10 cellular contexts compared by ENCODE assay signal in the genomic region with DNA sequence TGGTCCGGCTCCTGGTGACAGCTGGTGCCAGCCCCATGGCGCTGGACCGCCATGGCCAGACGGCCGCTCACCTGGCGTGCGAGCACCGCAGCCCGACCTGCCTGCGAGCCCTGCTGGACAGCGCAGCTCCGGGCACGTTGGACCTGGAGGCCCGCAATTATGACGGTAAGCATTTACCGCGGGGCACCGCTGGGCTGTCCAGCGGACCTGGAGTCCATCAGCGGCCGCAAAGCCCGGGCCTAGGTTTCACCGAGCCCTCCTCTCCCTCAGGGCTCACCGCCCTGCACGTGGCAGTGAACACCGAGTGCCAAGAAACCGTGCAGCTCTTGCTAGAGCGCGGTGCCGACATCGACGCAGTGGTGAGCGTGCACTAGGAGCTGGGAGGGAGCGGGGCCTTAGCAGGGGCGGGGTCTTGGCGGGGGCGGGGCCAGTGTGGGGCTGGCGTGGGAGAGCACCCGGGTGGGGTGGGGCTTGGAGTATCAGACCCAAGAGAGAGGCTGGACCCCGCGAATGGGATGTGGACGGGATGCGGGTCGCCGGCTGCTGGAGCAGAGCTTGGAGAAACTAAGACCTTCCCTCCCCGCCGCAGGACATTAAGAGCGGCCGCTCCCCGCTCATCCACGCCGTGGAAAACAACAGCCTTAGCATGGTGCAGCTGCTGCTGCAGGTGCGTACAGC. TPM values are rescaled to one million over a fixed set of nuclear protein-coding genes. Genes with fewer than 3 reads are reported as not detected.
DNase-seq lines count a peak whose midpoint lies in the region; ATAC-seq, FAIRE-seq and TF ChIP-seq lines count a peak whose summit lies in the region.
"Had no signal": no experiment of that assay in that cellular context is flagged by ENCODE, and none has a peak within 500 bp of the region (broad histone marks: within the 10 kb centered on the region; RNA-seq: fewer than 3 reads in every experiment).

No MANE protein-coding gene starts in this region.

- H3K27me3 ChIP-seq in BLaER1 treated with 17β-estradiol and CSF1 and Interleukin-3, amounts not matched to agents 10 nM and 100 nM, result no peaks in the 10 kb centered on the region
- no peaks in the 10 kb centered on the region for H3K27me3 ChIP-seq in K562 (ENCODE audit: control insufficient read depth in 2 of 2, insufficient read depth in 2 of 2, low read length in 2 of 2)
- peaks cover 27% of the 10 kb centered on the region for H3K27me3 ChIP-seq in iPS DF 6.9 (ENCODE audit: control insufficient read depth, insufficient read depth, low read length)

- no peak for ATAC-seq in K562
- no peak for ATAC-seq in GM21423 (IDR thresholded peaks at IDR 0.05; ENCODE audit: unreplicated experiment)
- ATAC-seq in GM19455 (IDR thresholded peaks at IDR 0.05; ENCODE audit: unreplicated experiment), result no peak

- peaks cover 15 to 83% (median 64%) of the 10 kb centered on the region in 11 experiments for H3K36me3 ChIP-seq in BLaER1 treated with 17β-estradiol and CSF1 and Interleukin-3, amounts not matched to agents 10 nM and 100 nM
- H3K36me3 ChIP-seq in K562 (ENCODE audit: control insufficient read depth, insufficient read depth, low read length) (no peaks in the 10 kb centered on the region), iPS DF 6.9 (ENCODE audit: control insufficient read depth, insufficient read depth, low read length) (no peaks in the 10 kb centered on the region)

- DNase-seq in K562 (ENCODE audit: extremely low read depth in 1 of 4, low spot score in 3 of 4), result peak in 3 of 4 experiments; percentile 55 to 70 (median 69)
- DNase-seq in iPS DF 6.9 (ENCODE audit: low read depth, low spot score), result no peak
- DNase-seq in posterior vena cava (ENCODE audit: low spot score), result peak; percentile 95
- DNase-seq in KG1 (lab: John Stamatoyannopoulos, UW), result no peak
- no peak for DNase-seq in activated CD4-positive, alpha-beta T cell treated with anti-CD3 and anti-CD28 coated beads for 4 hours
- DNase-seq: T-helper 9 cell had no signal

- TF ChIP-seq RAD21 in K562 (CRISPR knock-in tag; conservative IDR thresholded peaks at IDR 0.05 in 1 of 2, IDR thresholded peaks at IDR 0.05 in 1 of 2), result no peak

- intact Hi-C loops in K562 (cut with micrococcal nuclease) (no loop called here), posterior vena cava (cut with DNase I) (no loop called here)

- no peak for TF ChIP-seq CTCF in K562 (IDR thresholded peaks at IDR 0.05 in 2 of 3, conservative IDR thresholded peaks at IDR 0.05 in 1 of 3; ENCODE audit: insufficient read depth in 2 of 3, low read depth in 1 of 3, low read length in 3 of 3)

- peaks cover 81 to 92% (median 91%) of the 10 kb centered on the region in 10 experiments for H3K4me1 ChIP-seq in BLaER1 treated with 17β-estradiol and CSF1 and Interleukin-3, amounts not matched to agents 10 nM and 100 nM
- H3K4me1 ChIP-seq in K562 (replicated peaks in 1 of 2; ENCODE audit: control insufficient read depth in 2 of 2, insufficient read depth in 2 of 2, low read length in 2 of 2), result peaks cover 22 to 52% of the 10 kb centered on the region in 2 experiments
- peaks cover 6% of the 10 kb centered on the region; the same call in 1 of the 2 replicates for H3K4me1 ChIP-seq in iPS DF 6.9 (ENCODE audit: control insufficient read depth, insufficient read depth, low read length)

- CTCF ChIA-PET in K562 (lab: Yijun Ruan, JAX; ENCODE audit: low intra/inter-chr PET ratio), result no interaction called here

- in situ Hi-C loops in K562 (cut with MboI), result no loop called here

- H2AFZ ChIP-seq in K562 (ENCODE audit: low read depth, low read length), result no peak overlapping the region

- no peaks in the 10 kb centered on the region for H3K79me2 ChIP-seq in K562 (ENCODE audit: control insufficient read depth, insufficient read depth, low read length)

- H3K9ac ChIP-seq in BLaER1 treated with 17β-estradiol and CSF1 and Interleukin-3, amounts not matched to agents 10 nM and 100 nM, result peak overlapping the region in 10 of 11 experiments; percentile 17 to 100 (median 88); a peak in 12 of 22 replicates
- H3K9ac ChIP-seq in K562 (ENCODE audit: insufficient read depth in 1 of 2, low read depth in 2 of 2, low read length in 2 of 2), result peak overlapping the region in 1 of 2 experiments; percentile 69; a peak in 2 of 4 replicates

- TF ChIP-seq POLR2A in K562 (conservative IDR thresholded peaks at IDR 0.05), result no peak

- H3K9me1 ChIP-seq in K562 (ENCODE audit: control insufficient read depth, insufficient read depth, low read length), result no peaks in the 10 kb centered on the region

- no peak for TF ChIP-seq EP300 in K562 (IDR thresholded peaks at IDR 0.05; ENCODE audit: low read length)

- peak overlapping the region in 3 of 10 experiments; percentile 21 to 99 (median 98); a peak in 3 of 20 replicates for H3K4me3 ChIP-seq in BLaER1 treated with 17β-estradiol and CSF1 and Interleukin-3, amounts not matched to agents 10 nM and 100 nM
- H3K4me3 ChIP-seq in K562, result no peak overlapping the region
- peak overlapping the region; percentile 43; the same call in 1 of the 2 replicates for H3K4me3 ChIP-seq in iPS DF 6.9 (ENCODE audit: low read length)

- H3K4me2 ChIP-seq in BLaER1 treated with 17β-estradiol and CSF1 and Interleukin-3, amounts not matched to agents 10 nM and 100 nM, result peak overlapping the region; percentile 85 to 100 (median 99)
- no peak overlapping the region for H3K4me2 ChIP-seq in K562 (ENCODE audit: insufficient read depth, low read length)

- POLR2A ChIA-PET in K562 (lab: Yijun Ruan, JAX), result interaction anchor here (0.7 to 1.0 kb wide), 2 partner anchors 17 to 34 kb away, joined by 3 to 5 read pairs; no protein-coding TSS in a partner anchor

- WGBS in K562 (ENCODE audit: insufficient coverage, low coverage, missing lambda C conversion rate), result 82% methylated on average over 34 of the region's 53 CpGs
- WGBS in iPS DF 6.9 (ENCODE audit: insufficient coverage, insufficient read length), result no CpG with 5 or more reads among the region's 53 CpGs

- H3K27ac ChIP-seq in BLaER1 treated with 17β-estradiol and CSF1 and Interleukin-3, amounts not matched to agents 10 nM and 100 nM, result peak overlapping the region; percentile 22 to 100 (median 96); a peak in 17 of 22 replicates
- H3K27ac ChIP-seq in K562 (ENCODE audit: extremely low read depth, low read depth, low read length) (no peak overlapping the region), iPS DF 6.9 (ENCODE audit: low read length) (no peak overlapping the region)

- no peak for FAIRE-seq in K562 (lab: Jason Lieb, UNC)

- BruUV-seq in K562 (replicated peaks; lab: Mats Ljungman, UMichigan), result no TSS peak

- H3K9me3 ChIP-seq in BLaER1 treated with 17β-estradiol and CSF1 and Interleukin-3, amounts not matched to agents 10 nM and 100 nM (replicated peaks in 1 of 11), result no peaks in the 10 kb centered on the region
- H3K9me3 ChIP-seq in K562 (replicated peaks; ENCODE audit: control insufficient read depth, insufficient read depth, low read depth, low read length) (no peaks in the 10 kb centered on the region), iPS DF 6.9 (ENCODE audit: control insufficient read depth, insufficient read depth, low read length) (no peaks in the 10 kb centered on the region)

- peaks cover 0 to 29% (median 0%) of the 10 kb centered on the region in 11 experiments; a peak in 7 of 22 replicates for H4K20me1 ChIP-seq in BLaER1 treated with 17β-estradiol and CSF1 and Interleukin-3, amounts not matched to agents 10 nM and 100 nM
- H4K20me1 ChIP-seq in K562 (replicated peaks; ENCODE audit: control insufficient read depth, insufficient read depth, low read length), result no peaks in the 10 kb centered on the region

RNA-seq across cellular contexts. Expression of a gene that starts 8.7 kb away (rescaled TPM):
- 3.7 and 11.5 TPM in 2 replicates for total RNA-seq in K562 (2011; cell fraction: chromatin; rRNA removed; ENCODE audit: low replicate concordance)
- total RNA-seq in K562 (2011; cell fraction: nucleolus; rRNA removed), result 6.4 and 6.8 TPM in 2 replicates
- total RNA-seq in K562 (2011; cell fraction: nucleoplasm; rRNA removed), result 2.5 and 7.1 TPM in 2 replicates
- 1.1 TPM in 2 replicates for total RNA-seq in K562 (2014; rRNA removed)
- total RNA-seq in K562 (2014; rRNA removed; fragmentation: Illumina TruSeq; extraction: Trizol), result 0.07 TPM in 1 of 2 replicates, not detected in the other
- 0.33 and 0.72 TPM in 2 replicates for total RNA-seq in K562 (2015; rRNA removed; fragmentation: Illumina TruSeq; extraction: Trizol)
- total RNA-seq in K562 (2021), result 1.9 and 2.4 TPM in 2 replicates
- polyA plus RNA-seq in K562 (2011; rRNA removed), result 0.28 and 1.2 TPM in 2 replicates
- polyA plus RNA-seq in K562 (2011; cell fraction: cytosol; rRNA removed), result 0.43 and 2.4 TPM in 2 replicates
- polyA plus RNA-seq in K562 (2011; cell fraction: nucleus; rRNA removed), result 5.5 and 6.5 TPM in 2 replicates
- polyA plus RNA-seq in K562 (2012), result 2.5 and 9.1 TPM in 2 replicates
- 0.67 and 0.93 TPM in 2 replicates for polyA plus RNA-seq in K562 (2014; fragmentation: Illumina TruSeq; extraction: Trizol)
- polyA plus RNA-seq in K562 (2014; fragmentation: Nextera tagmentation; extraction: Ambion mirVana), result under 1 TPM in 1 of 2 experiments, not detected in 1; 0.03 TPM
- polyA plus RNA-seq in K562 (2014; rRNA removed), result 0.97 and 2.4 TPM in 2 replicates
- 0.21 TPM in 1 of 2 replicates, not detected in the other for polyA minus RNA-seq in K562 (2011; rRNA and poly(A)+ RNA removed)
- polyA minus RNA-seq in K562 (2011; cell fraction: cytosol; rRNA and poly(A)+ RNA removed), result 2.5 TPM in 2 replicates
- polyA minus RNA-seq in K562 (2011; cell fraction: nucleus; rRNA and poly(A)+ RNA removed), result 0.78 and 2.3 TPM in 2 replicates
- total RNA-seq in posterior vena cava, result 10 to 100 TPM; 37.6 to 40.4 TPM

RNA-seq across cellular contexts. Expression of a gene that starts 20.5 kb away (rescaled TPM):
- not detected in 2 replicates for total RNA-seq in K562 (2011; cell fraction: chromatin; rRNA removed; ENCODE audit: low replicate concordance)
- not detected in 2 replicates for total RNA-seq in K562 (2011; cell fraction: nucleolus; rRNA removed)
- not detected in 2 replicates for total RNA-seq in K562 (2011; cell fraction: nucleoplasm; rRNA removed)
- total RNA-seq in K562 (2014; rRNA removed) (0.09 TPM in 1 of 2 replicates, not detected in the other), K562 (2014; rRNA removed; fragmentation: Illumina TruSeq; extraction: Trizol) (not detected in 2 replicates), K562 (2015; rRNA removed; fragmentation: Illumina TruSeq; extraction: Trizol) (not detected in 2 replicates), K562 (2021) (not detected in 2 replicates), posterior vena cava (not detected)
- polyA plus RNA-seq in K562 (2011; rRNA removed) (not detected in 2 replicates), K562 (2014; fragmentation: Illumina TruSeq; extraction: Trizol) (not detected in 2 replicates), K562 (2014; fragmentation: Nextera tagmentation; extraction: Ambion mirVana) (not detected), K562 (2014; rRNA removed) (not detected in 2 replicates)
- not detected in 2 replicates for polyA plus RNA-seq in K562 (2011; cell fraction: cytosol; rRNA removed)
- polyA plus RNA-seq in K562 (2011; cell fraction: nucleus; rRNA removed), result not detected in 2 replicates
- not detected in 2 replicates for polyA plus RNA-seq in K562 (2012)
- polyA minus RNA-seq in K562 (2011; rRNA and poly(A)+ RNA removed), result not detected in 2 replicates
- polyA minus RNA-seq in K562 (2011; cell fraction: cytosol; rRNA and poly(A)+ RNA removed), result not detected in 2 replicates
- polyA minus RNA-seq in K562 (2011; cell fraction: nucleus; rRNA and poly(A)+ RNA removed), result not detected in 2 replicates
- total RNA-seq: M059J had no signal

RNA-seq across cellular contexts. Expression of a gene that starts 51.7 kb away (rescaled TPM):
- 3.4 and 9.2 TPM in 2 replicates for total RNA-seq in K562 (2011; cell fraction: chromatin; rRNA removed; ENCODE audit: low replicate concordance)
- total RNA-seq in K562 (2011; cell fraction: nucleolus; rRNA removed), result 3.7 and 5.5 TPM in 2 replicates
- 3.0 and 4.9 TPM in 2 replicates for total RNA-seq in K562 (2011; cell fraction: nucleoplasm; rRNA removed)
- 0.14 and 0.41 TPM in 2 replicates for total RNA-seq in K562 (2014; rRNA removed)
- 0.06 and 0.07 TPM in 2 replicates for total RNA-seq in K562 (2014; rRNA removed; fragmentation: Illumina TruSeq; extraction: Trizol)
- total RNA-seq in K562 (2015; rRNA removed; fragmentation: Illumina TruSeq; extraction: Trizol), result 0.33 and 0.38 TPM in 2 replicates
- total RNA-seq in K562 (2021), result 1.3 and 1.9 TPM in 2 replicates
- 0.18 and 1.5 TPM in 2 replicates for polyA plus RNA-seq in K562 (2011; rRNA removed)
- polyA plus RNA-seq in K562 (2011; cell fraction: cytosol; rRNA removed), result 0.31 and 0.64 TPM in 2 replicates
- polyA plus RNA-seq in K562 (2011; cell fraction: nucleus; rRNA removed), result 4.7 and 6.3 TPM in 2 replicates
- 1.6 and 3.8 TPM in 2 replicates for polyA plus RNA-seq in K562 (2012)
- polyA plus RNA-seq in K562 (2014; fragmentation: Illumina TruSeq; extraction: Trizol), result 0.45 and 0.47 TPM in 2 replicates
- not detected for polyA plus RNA-seq in K562 (2014; fragmentation: Nextera tagmentation; extraction: Ambion mirVana)
- 0.76 and 1.1 TPM in 2 replicates for polyA plus RNA-seq in K562 (2014; rRNA removed)
- 0.56 and 0.72 TPM in 2 replicates for polyA minus RNA-seq in K562 (2011; rRNA and poly(A)+ RNA removed)
- polyA minus RNA-seq in K562 (2011; cell fraction: cytosol; rRNA and poly(A)+ RNA removed), result 2.5 and 2.6 TPM in 2 replicates
- polyA minus RNA-seq in K562 (2011; cell fraction: nucleus; rRNA and poly(A)+ RNA removed), result 0.94 and 1.2 TPM in 2 replicates
- total RNA-seq in posterior vena cava, result 10 to 100 TPM; 49.6 to 53.8 TPM

RNA-seq across cellular contexts. Expression of a gene that starts 58.2 kb away (rescaled TPM):
- not detected in 2 replicates for total RNA-seq in K562 (2011; cell fraction: chromatin; rRNA removed; ENCODE audit: low replicate concordance)
- total RNA-seq in K562 (2011; cell fraction: nucleolus; rRNA removed), result not detected in 2 replicates
- total RNA-seq in K562 (2011; cell fraction: nucleoplasm; rRNA removed), result not detected in 2 replicates
- total RNA-seq in K562 (2014; rRNA removed), result not detected in 2 replicates
- total RNA-seq in K562 (2014; rRNA removed; fragmentation: Illumina TruSeq; extraction: Trizol), result not detected in 2 replicates
- not detected in 2 replicates for total RNA-seq in K562 (2015; rRNA removed; fragmentation: Illumina TruSeq; extraction: Trizol)
- not detected in 2 replicates for total RNA-seq in K562 (2021)
- not detected in 2 replicates for polyA plus RNA-seq in K562 (2011; rRNA removed)
- not detected in 2 replicates for polyA plus RNA-seq in K562 (2011; cell fraction: cytosol; rRNA removed)
- polyA plus RNA-seq in K562 (2011; cell fraction: nucleus; rRNA removed), result not detected in 2 replicates
- polyA plus RNA-seq in K562 (2012), result not detected in 2 replicates
- polyA plus RNA-seq in K562 (2014; fragmentation: Illumina TruSeq; extraction: Trizol), result not detected in 2 replicates
- polyA plus RNA-seq in K562 (2014; fragmentation: Nextera tagmentation; extraction: Ambion mirVana), result not detected
- polyA plus RNA-seq in K562 (2014; rRNA removed), result not detected in 2 replicates
- not detected in 2 replicates for polyA minus RNA-seq in K562 (2011; rRNA and poly(A)+ RNA removed)
- not detected in 2 replicates for polyA minus RNA-seq in K562 (2011; cell fraction: cytosol; rRNA and poly(A)+ RNA removed)
- polyA minus RNA-seq in K562 (2011; cell fraction: nucleus; rRNA and poly(A)+ RNA removed), result not detected in 2 replicates
- not detected for total RNA-seq in posterior vena cava
- total RNA-seq: M059J had no signal

Comparison
In these comparisons a context has a peak if more than half of its experiments do, and no peak if none do; other contexts are left out.
1. H3K27ac ChIP-seq: peak in BLaER1 treated with 17β-estradiol and CSF1 and Interleukin-3, amounts not matched to agents 10 nM and 100 nM (11 of 11); none in K562 (single experiment) and iPS DF 6.9 (single experiment).
2. DNase-seq: peak in K562 (3 of 4) and posterior vena cava (single experiment); none in iPS DF 6.9 (single experiment), KG1 (single experiment) and activated CD4-positive, alpha-beta T cell treated with anti-CD3 and anti-CD28 coated beads for 4 hours (0 of 2).
3. RNA of a gene that starts 51.7 kb away (total RNA-seq): 49.6 to 53.8 TPM in posterior vena cava; 0.06 to 9.2 TPM in K562; every median in the first group is over 4 times any median in the second.